In genomic region chr2:202178342-202178958, GRCh38 we compare ENCODE assay signal across 8 cellular contexts. TPM values are rescaled to one million over a fixed set of nuclear protein-coding genes. Genes with fewer than 3 reads are reported as not detected.
DNase-seq lines count a peak whose midpoint lies in the region; ATAC-seq and TF ChIP-seq lines count a peak whose summit lies in the region.

No MANE protein-coding gene starts in this region.

- H4K20me1 ChIP-seq in GM23248 (ENCODE audit: insufficient read depth) = no peaks in the 10 kb centered on the region

- DNase-seq in AG20443 (ENCODE audit: low spot score) (peak; percentile 69), GM23248 (peak; percentile 79), NCI-H2171 (lab: John Stamatoyannopoulos, UW) (peak; percentile 63), colonic mucosa (peak; percentile 70), left lung (no peak), NCI-H226 (no peak)
- DNase-seq in stimulated activated CD4-positive, alpha-beta T cell treated with anti-CD3 and anti-CD28 coated beads, TNF-alpha, amount 100 ng/mL, for 48 hours (ENCODE audit: low read depth in 3 of 3) = peak in 2 of 3 donors; percentile 29 to 33

- H3F3A ChIP-seq in GM23248 (ENCODE audit: insufficient read depth) = no peaks in the 10 kb centered on the region

- ATAC-seq in left lung = peak; percentile 94

- TF ChIP-seq CTCF in VCaP (conservative IDR thresholded peaks at IDR 0.05) (peak; percentile 85), colonic mucosa (IDR thresholded peaks at IDR 0.05) (peak; percentile 84), left lung (IDR thresholded peaks at IDR 0.05) (peak; percentile 75 to 84)

- no peaks in the 10 kb centered on the region for H3K9me2 ChIP-seq in GM23248 (ENCODE audit: insufficient read depth)

- no peaks in the 10 kb centered on the region for H3K79me2 ChIP-seq in GM23248 (ENCODE audit: insufficient read depth)

- H2AFZ ChIP-seq in GM23248 = no peak overlapping the region

- in situ Hi-C loops in GM23248 (cut with MboI) = no loop called here

- no peaks in the 10 kb centered on the region for H3K4me1 ChIP-seq in GM23248 (ENCODE audit: insufficient read depth)
- H3K4me1 ChIP-seq in colonic mucosa = no peaks in the 10 kb centered on the region
- no peaks in the 10 kb centered on the region for H3K4me1 ChIP-seq in left lung

- H3K27me3 ChIP-seq in GM23248 (replicated peaks; ENCODE audit: insufficient read depth) = no peaks in the 10 kb centered on the region
- no peaks in the 10 kb centered on the region for H3K27me3 ChIP-seq in colonic mucosa
- no peaks in the 10 kb centered on the region for H3K27me3 ChIP-seq in left lung

- intact Hi-C loops in colonic mucosa (cut with DNase I) (loop anchor here (2.0 to 10.0 kb wide), 5 partner anchors 74 to 381 kb away; partner anchors contain the start of gene FZD7), left lung (cut with DNase I) (loop anchor here (5.0 to 10.0 kb wide), 4 partner anchors 144 to 384 kb away; partner anchors contain the start of gene FZD7 (in 1 of the 2))

- H3K27ac ChIP-seq in GM23248 (no peak overlapping the region), VCaP (no peak overlapping the region), colonic mucosa (no peak overlapping the region), left lung (no peak overlapping the region)

- no peak overlapping the region for H3K9ac ChIP-seq in GM23248
- no peak overlapping the region for H3K9ac ChIP-seq in colonic mucosa (ENCODE audit: low read depth in 2 of 2, low read length in 2 of 2)

- no peak overlapping the region for H3K4me2 ChIP-seq in GM23248 (ENCODE audit: unreplicated experiment)

- H3K4me3 ChIP-seq in GM23248 = no peak overlapping the region
- no peak overlapping the region for H3K4me3 ChIP-seq in colonic mucosa
- H3K4me3 ChIP-seq in left lung = no peak overlapping the region

- no peaks in the 10 kb centered on the region for H3K36me3 ChIP-seq in GM23248 (ENCODE audit: low read depth)
- no peaks in the 10 kb centered on the region for H3K36me3 ChIP-seq in colonic mucosa
- no peaks in the 10 kb centered on the region for H3K36me3 ChIP-seq in left lung

- H3K9me3 ChIP-seq in GM23248 (ENCODE audit: low read depth) (no peaks in the 10 kb centered on the region), colonic mucosa (no peaks in the 10 kb centered on the region), left lung (no peaks in the 10 kb centered on the region)

- WGBS in GM23248 (ENCODE audit: low coverage in 1 of 2, low lambda C conversion rate in 2 of 2, missing lambda C conversion rate in 2 of 2), 2 experiments = 35 to 36% methylated on average over 7 of the region's 7 CpGs

RNA-seq across cellular contexts. Expression of gene SUMO1, which starts 59.9 kb away (rescaled TPM):
- total RNA-seq in GM23248 (2014; rRNA removed; shearing (Covaris generic)) = 157 TPM in 2 replicates
- 242 TPM in 2 replicates for polyA plus RNA-seq in GM23248 (2016; fragmentation: Nextera tagmentation; extraction: Ambion mirVana)
- total RNA-seq in colonic mucosa (10 to 100 TPM; 88.0 to 99.9 TPM), left lung (10 to 100 TPM; 73.7 to 91.6 TPM)

Comparison
In these comparisons a context has a peak if more than half of its experiments do, and no peak if none do; other contexts are left out.
1. DNase-seq: peak in AG20443 (single experiment), GM23248 (single experiment), NCI-H2171 (single experiment), colonic mucosa (single experiment) and stimulated activated CD4-positive, alpha-beta T cell treated with anti-CD3 and anti-CD28 coated beads, TNF-alpha, amount 100 ng/mL, for 48 hours (2 of 3); none in left lung (0 of 2) and NCI-H226 (single experiment).
2. Peak in every context shown above with its lines, with median percentiles within 50 percentile points of each other: CTCF ChIP-seq.